ENCODE assay signal across 8 cellular contexts in the genomic region with DNA sequence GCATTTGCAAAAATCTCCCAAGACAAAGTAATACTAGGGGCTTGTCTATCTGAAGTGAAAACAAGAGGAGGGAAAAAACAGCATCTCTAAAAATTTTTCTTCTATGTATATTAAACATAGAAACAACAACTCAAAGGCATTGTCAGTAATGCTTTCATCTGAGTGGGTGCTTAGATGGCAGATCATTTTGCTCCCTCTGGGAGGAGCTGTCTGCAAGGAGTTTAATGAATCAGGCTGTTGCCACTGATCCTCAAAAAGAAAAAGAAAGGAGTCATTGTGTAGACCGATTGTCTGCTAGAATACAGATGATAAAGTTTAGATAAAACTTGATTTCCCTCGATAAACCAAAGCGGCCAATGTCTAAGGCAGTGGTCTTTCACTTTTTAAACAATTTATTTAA. TPM values are rescaled to one million over a fixed set of nuclear protein-coding genes. Genes with fewer than 3 reads are reported as not detected.
DNase-seq lines count a peak whose midpoint lies in the region; ATAC-seq and TF ChIP-seq lines count a peak whose summit lies in the region.

No MANE protein-coding gene starts in this region.

- H3K4me2 ChIP-seq in smooth muscle cell = no peak overlapping the region

- H3K4me3 ChIP-seq in fibroblast of the aortic adventitia (ENCODE audit: low read depth, low read length) (no peak overlapping the region), smooth muscle cell (no peak overlapping the region)

- H3K9me3 Mint-ChIP-seq in CD4-positive, alpha-beta T cell = no peaks in the 10 kb centered on the region
- H3K9me3 Mint-ChIP-seq in stimulated activated naive B cell treated with anti-CD40 and anti-IgM and Interleukin-4, amounts not matched to agents 10 μg/mL and 1 μg/mL and 100 μg/mL, for 72 hours = no peaks in the 10 kb centered on the region

- no peak overlapping the region for H3K4me3 Mint-ChIP-seq in CD4-positive, alpha-beta T cell
- H3K4me3 Mint-ChIP-seq in stimulated activated naive B cell treated with anti-CD40 and anti-IgM and Interleukin-4, amounts not matched to agents 10 μg/mL and 1 μg/mL and 100 μg/mL, for 72 hours = no peak overlapping the region

- no peaks in the 10 kb centered on the region for H3K79me2 ChIP-seq in smooth muscle cell (ENCODE audit: low read depth)

- peaks cover 9% of the 10 kb centered on the region for H3K27me3 Mint-ChIP-seq in CD4-positive, alpha-beta T cell
- peaks cover 0 to 4% of the 10 kb centered on the region in 2 donors for H3K27me3 Mint-ChIP-seq in stimulated activated naive B cell treated with anti-CD40 and anti-IgM and Interleukin-4, amounts not matched to agents 10 μg/mL and 1 μg/mL and 100 μg/mL, for 72 hours

- no peaks in the 10 kb centered on the region for H4K20me1 ChIP-seq in smooth muscle cell (ENCODE audit: low read depth)

- intact Hi-C loops in sciatic nerve (cut with DNase I) = no loop called here
- intact Hi-C loops in CD4-positive, alpha-beta T cell (cut with DNase I, micrococcal nuclease) = loop anchor here (1.0 to 5.0 kb wide), 2 partner anchors 195 to 197 kb away; no protein-coding TSS in a partner anchor

- CTCF ChIA-PET in CD4-positive, alpha-beta T cell (lab: Charles Lee) = no interaction called here

- H3K27me3 ChIP-seq in smooth muscle cell (ENCODE audit: low read depth) = peaks cover 3% of the 10 kb centered on the region
- peaks cover 5% of the 10 kb centered on the region for H3K27me3 ChIP-seq in CD4-positive, alpha-beta T cell (ENCODE audit: control insufficient read depth, insufficient read depth, low read length)

- H3K4me1 Mint-ChIP-seq in CD4-positive, alpha-beta T cell (ENCODE audit: low read depth) = no peaks in the 10 kb centered on the region
- H3K4me1 Mint-ChIP-seq in stimulated activated naive B cell treated with anti-CD40 and anti-IgM and Interleukin-4, amounts not matched to agents 10 μg/mL and 1 μg/mL and 100 μg/mL, for 72 hours = no peaks in the 10 kb centered on the region

- no peaks in the 10 kb centered on the region for H3K9me3 ChIP-seq in smooth muscle cell (replicated peaks; ENCODE audit: low read depth)
- no peaks in the 10 kb centered on the region for H3K9me3 ChIP-seq in CD4-positive, alpha-beta T cell (ENCODE audit: control insufficient read depth, low read length)

- whole genome bisulfite sequencing in smooth muscle cell (ENCODE audit: low lambda C conversion rate) = 30% methylated on average over 3 of the region's 3 CpGs

- TF ChIP-seq CTCF in fibroblast of the aortic adventitia (IDR thresholded peaks at IDR 0.05; ENCODE audit: insufficient read depth, low read length) = peak; percentile 72
- TF ChIP-seq CTCF in smooth muscle cell (IDR thresholded peaks at IDR 0.05; ENCODE audit: borderline replicate concordance, insufficient read depth, poor library complexity, severe bottlenecking) = peak; percentile 37
- TF ChIP-seq CTCF in CD4-positive, alpha-beta T cell (IDR thresholded peaks at IDR 0.05) = no peak

- H3K36me3 Mint-ChIP-seq in CD4-positive, alpha-beta T cell (ENCODE audit: low read depth) = no peaks in the 10 kb centered on the region
- H3K36me3 Mint-ChIP-seq in stimulated activated naive B cell treated with anti-CD40 and anti-IgM and Interleukin-4, amounts not matched to agents 10 μg/mL and 1 μg/mL and 100 μg/mL, for 72 hours = no peaks in the 10 kb centered on the region

- DNase-seq in DMS114 treated with DMSO at 0.1 percent for 48 hours (lab: John Stamatoyannopoulos, UW; ENCODE audit: unreplicated experiment) (peak; percentile 1), HPDE6-E6E7 (ENCODE audit: extremely low spot score) (peak; percentile 48), RKO (ENCODE audit: low spot score) (peak; percentile 77), fibroblast of the aortic adventitia (ENCODE audit: low read depth) (peak; percentile 71), smooth muscle cell (lab: John Stamatoyannopoulos, UW; ENCODE audit: unreplicated experiment) (no peak), sciatic nerve (ENCODE audit: low spot score) (no peak)
- DNase-seq in CD4-positive, alpha-beta T cell = no peak
- DNase-seq in stimulated activated naive B cell treated with anti-CD40 and anti-IgM and Interleukin-4, amounts not matched to agents 10 μg/mL and 1 μg/mL and 100 μg/mL, for 72 hours = no peak

- no peak for ATAC-seq in sciatic nerve
- no peak for ATAC-seq in CD4-positive, alpha-beta T cell (ENCODE audit: poor library complexity)
- ATAC-seq in stimulated activated naive B cell treated with anti-CD40 and anti-IgM and Interleukin-4, amounts not matched to agents 10 μg/mL and 1 μg/mL and 100 μg/mL, for 72 hours (replicated peaks) = no peak

- no peaks in the 10 kb centered on the region for H3K36me3 ChIP-seq in smooth muscle cell (ENCODE audit: low read depth)

- H3K9ac ChIP-seq in smooth muscle cell (ENCODE audit: low read depth) = no peak overlapping the region

- POLR2A ChIA-PET in CD4-positive, alpha-beta T cell (lab: Charles Lee) = no interaction called here

- H3F3A ChIP-seq in smooth muscle cell (ENCODE audit: low read depth) = no peaks in the 10 kb centered on the region

- no peak overlapping the region for H3K27ac ChIP-seq in smooth muscle cell (ENCODE audit: low read depth)
- H3K27ac ChIP-seq in CD4-positive, alpha-beta T cell (ENCODE audit: low read depth, low read length) = no peak overlapping the region

- H3K27ac Mint-ChIP-seq in CD4-positive, alpha-beta T cell = no peak overlapping the region
- H3K27ac Mint-ChIP-seq in stimulated activated naive B cell treated with anti-CD40 and anti-IgM and Interleukin-4, amounts not matched to agents 10 μg/mL and 1 μg/mL and 100 μg/mL, for 72 hours = no peak overlapping the region

- no peaks in the 10 kb centered on the region for H3K4me1 ChIP-seq in smooth muscle cell (ENCODE audit: low read depth)

- H2AFZ ChIP-seq in smooth muscle cell (ENCODE audit: low read depth) = no peak overlapping the region

RNA-seq across cellular contexts. Expression of gene KLHL8, which starts 49.7 kb away (rescaled TPM):
- total RNA-seq in fibroblast of the aortic adventitia (ENCODE audit: low replicate concordance) (10.1 and 62.4 TPM in 2 replicates), smooth muscle cell (8.8 and 28.6 TPM in 2 replicates), sciatic nerve (18.2 TPM)
- polyA plus RNA-seq in smooth muscle cell = 6.2 and 6.3 TPM in 2 replicates
- 1 to 10 TPM; 6.3 to 7.0 TPM for total RNA-seq in CD4-positive, alpha-beta T cell

RNA-seq across cellular contexts. Expression of gene HSD17B13, which starts 52.5 kb away (rescaled TPM):
- 0.18 TPM in 1 of 2 replicates, not detected in the other for total RNA-seq in fibroblast of the aortic adventitia (ENCODE audit: low replicate concordance)
- not detected in 2 replicates for total RNA-seq in smooth muscle cell
- not detected in 2 replicates for polyA plus RNA-seq in smooth muscle cell
- total RNA-seq in sciatic nerve = 1.4 TPM
- under 1 TPM; 0.17 to 0.27 TPM for total RNA-seq in CD4-positive, alpha-beta T cell

Comparison
In these comparisons a context has a peak if more than half of its experiments do, and no peak if none do; other contexts are left out.
1. DNase-seq: peak in DMS114 treated with DMSO at 0.1 percent for 48 hours (single experiment), HPDE6-E6E7 (single experiment), RKO (single experiment) and fibroblast of the aortic adventitia (single experiment); none in smooth muscle cell (single experiment), sciatic nerve (single experiment), CD4-positive, alpha-beta T cell (0 of 10) and stimulated activated naive B cell treated with anti-CD40 and anti-IgM and Interleukin-4, amounts not matched to agents 10 μg/mL and 1 μg/mL and 100 μg/mL, for 72 hours (single experiment).